Comparison of ENCODE assay signal across 26 cellular contexts in genomic region chr1:12568009-12568767, GRCh38. TPM values are rescaled to one million over a fixed set of nuclear protein-coding genes. Genes with fewer than 3 reads are reported as not detected.
A peak's percentile ranks its signal among the peaks of the same experiment; 100 is the strongest.
DNase-seq lines count a peak whose midpoint lies in the region; ATAC-seq and TF ChIP-seq lines count a peak whose summit lies in the region.
"Had no signal": no experiment of that assay in that cellular context is flagged by ENCODE, and none has a peak within 500 bp of the region (broad histone marks: within the 10 kb centered on the region; RNA-seq: fewer than 3 reads in every experiment).

No MANE protein-coding gene starts in this region.

- H3K4me3 ChIP-seq in tibial artery: no peak overlapping the region
- H3K4me3 ChIP-seq: heart left ventricle, psoas muscle, SJSA1, upper lobe of right lung had no signal

- peaks cover 0 to 38% (median 16%) of the 10 kb centered on the region in 4 donors for H3K4me1 ChIP-seq in tibial artery
- H3K4me1 ChIP-seq: foreskin keratinocyte had no signal

- H3K36me3 ChIP-seq in tibial artery: peaks cover 22 to 67% (median 55%) of the 10 kb centered on the region in 3 donors
- H3K36me3 ChIP-seq: SJSA1 had no signal

- ATAC-seq in activated T-cell treated with anti-CD3 and anti-CD28 coated beads, Interleukin-2, amount 50 U/mL, for 4 hours: no peak
- ATAC-seq in HG03460 (IDR thresholded peaks at IDR 0.05; ENCODE audit: unreplicated experiment): no peak
- ATAC-seq: esophagus mucosa, foreskin keratinocyte, psoas muscle had no signal

- peaks cover 0 to 4% (median 0%) of the 10 kb centered on the region in 3 donors for H3K9me3 ChIP-seq in tibial artery

- intact Hi-C loops in Calu3 (cut with micrococcal nuclease; ENCODE audit: unreplicated experiment): no loop called here
- intact Hi-C loops in tibial artery (cut with DNase I; ENCODE audit: low total_unique reads): no loop called here

- H3K36me3 Mint-ChIP-seq in activated T-cell treated with anti-CD3 and anti-CD28 coated beads, Interleukin-2, amount 50 U/mL, for 24 hours (ENCODE audit: low read depth): peaks cover 78% of the 10 kb centered on the region
- H3K36me3 Mint-ChIP-seq in activated T-cell treated with anti-CD3 and anti-CD28 coated beads, Interleukin-2, amount 50 U/mL, for 4 hours (ENCODE audit: insufficient read depth): peaks cover 22% of the 10 kb centered on the region
- peaks cover 70% of the 10 kb centered on the region for H3K36me3 Mint-ChIP-seq in Calu3 (ENCODE audit: insufficient read depth, unreplicated experiment)
- peaks cover 20% of the 10 kb centered on the region for H3K36me3 Mint-ChIP-seq in chondrocyte (ENCODE audit: low read depth)
- peaks cover 50% of the 10 kb centered on the region for H3K36me3 Mint-ChIP-seq in progenitor cell of endocrine pancreas (ENCODE audit: insufficient read depth)

- TF ChIP-seq CTCF in Calu3 (IDR thresholded peaks at IDR 0.05; ENCODE audit: unreplicated experiment): no peak
- no peak for TF ChIP-seq CTCF in chondrocyte (IDR thresholded peaks at IDR 0.05)
- no peak for TF ChIP-seq CTCF in progenitor cell of endocrine pancreas (IDR thresholded peaks at IDR 0.05; ENCODE audit: unreplicated experiment)
- TF ChIP-seq CTCF in tibial artery (IDR thresholded peaks at IDR 0.05): no peak

- peaks cover 24% of the 10 kb centered on the region for H3K9me3 Mint-ChIP-seq in activated T-cell treated with anti-CD3 and anti-CD28 coated beads, Interleukin-2, amount 50 U/mL, for 24 hours
- peaks cover 11% of the 10 kb centered on the region for H3K9me3 Mint-ChIP-seq in activated T-cell treated with anti-CD3 and anti-CD28 coated beads, Interleukin-2, amount 50 U/mL, for 4 hours
- H3K9me3 Mint-ChIP-seq in Calu3 (ENCODE audit: low read depth, unreplicated experiment) (no peaks in the 10 kb centered on the region), chondrocyte (ENCODE audit: low read depth) (peaks cover 12% of the 10 kb centered on the region), progenitor cell of endocrine pancreas (ENCODE audit: low read depth) (peaks cover 8% of the 10 kb centered on the region)

- no peaks in the 10 kb centered on the region for H3K27me3 Mint-ChIP-seq in activated T-cell treated with anti-CD3 and anti-CD28 coated beads, Interleukin-2, amount 50 U/mL, for 24 hours
- no peaks in the 10 kb centered on the region for H3K27me3 Mint-ChIP-seq in activated T-cell treated with anti-CD3 and anti-CD28 coated beads, Interleukin-2, amount 50 U/mL, for 4 hours (ENCODE audit: low read depth)
- H3K27me3 Mint-ChIP-seq in Calu3 (ENCODE audit: unreplicated experiment) (no peaks in the 10 kb centered on the region), chondrocyte (ENCODE audit: low read depth) (no peaks in the 10 kb centered on the region), progenitor cell of endocrine pancreas (no peaks in the 10 kb centered on the region)

- peaks cover 5% of the 10 kb centered on the region for H3K4me1 Mint-ChIP-seq in activated T-cell treated with anti-CD3 and anti-CD28 coated beads, Interleukin-2, amount 50 U/mL, for 24 hours (ENCODE audit: low read depth)
- no peaks in the 10 kb centered on the region for H3K4me1 Mint-ChIP-seq in activated T-cell treated with anti-CD3 and anti-CD28 coated beads, Interleukin-2, amount 50 U/mL, for 4 hours (ENCODE audit: low read depth)
- peaks cover 7% of the 10 kb centered on the region for H3K4me1 Mint-ChIP-seq in Calu3 (ENCODE audit: low read depth, unreplicated experiment)
- peaks cover 9% of the 10 kb centered on the region for H3K4me1 Mint-ChIP-seq in chondrocyte (ENCODE audit: low read depth)
- H3K4me1 Mint-ChIP-seq in progenitor cell of endocrine pancreas (ENCODE audit: low read depth): no peaks in the 10 kb centered on the region

- H3K4me3 Mint-ChIP-seq in activated T-cell treated with anti-CD3 and anti-CD28 coated beads, Interleukin-2, amount 50 U/mL, for 24 hours: no peak overlapping the region
- no peak overlapping the region for H3K4me3 Mint-ChIP-seq in activated T-cell treated with anti-CD3 and anti-CD28 coated beads, Interleukin-2, amount 50 U/mL, for 4 hours
- H3K4me3 Mint-ChIP-seq in Calu3 (ENCODE audit: low read depth, unreplicated experiment) (no peak overlapping the region), chondrocyte (ENCODE audit: unreplicated experiment) (no peak overlapping the region), progenitor cell of endocrine pancreas (ENCODE audit: low read depth) (no peak overlapping the region)
- H3K4me3 Mint-ChIP-seq: CD14-positive monocyte had no signal

- peak overlapping the region in 1 of 2 donors; percentile 84 for H3K27ac ChIP-seq in tibial artery
- H3K27ac ChIP-seq: foreskin keratinocyte, SJSA1, upper lobe of right lung had no signal

- CTCF ChIA-PET in Calu3 (lab: Charles Lee): no interaction called here

- H3K27ac Mint-ChIP-seq in activated T-cell treated with anti-CD3 and anti-CD28 coated beads, Interleukin-2, amount 50 U/mL, for 24 hours: peak overlapping the region; percentile 29
- H3K27ac Mint-ChIP-seq in Calu3 (ENCODE audit: unreplicated experiment): peak overlapping the region; percentile 68
- H3K27ac Mint-ChIP-seq in chondrocyte (ENCODE audit: unreplicated experiment): peak overlapping the region; percentile 41
- peak overlapping the region; percentile 82 for H3K27ac Mint-ChIP-seq in progenitor cell of endocrine pancreas

- H3K27me3 ChIP-seq in tibial artery: no peaks in the 10 kb centered on the region
- H3K27me3 ChIP-seq: heart left ventricle, SJSA1, upper lobe of right lung had no signal

- no peak for DNase-seq in activated T-cell treated with anti-CD3 and anti-CD28 coated beads, Interleukin-2, amount 50 U/mL, for 24 hours
- no peak for DNase-seq in activated T-cell treated with anti-CD3 and anti-CD28 coated beads, Interleukin-2, amount 50 U/mL, for 4 hours
- DNase-seq in Calu3 (no peak), chondrocyte (ENCODE audit: low spot score) (no peak), progenitor cell of endocrine pancreas (ENCODE audit: low spot score, unreplicated experiment) (no peak), tibial artery (no peak), NCI-H1105 (lab: John Stamatoyannopoulos, UW) (no peak)
- DNase-seq: activated CD4-positive, CD25-positive, alpha-beta regulatory T cell; cortex of kidney; foreskin keratinocyte; IMR-90; NCI-H1694; NCI-H446 treated with DMSO at 0.1 percent for 48 hours; NCI-H774; nucleus accumbens; RPMI8226; stimulated activated CD4-positive, alpha-beta T cell treated with anti-CD3 and anti-CD28 coated beads, Interleukin-4, amount 100 ng/mL, for 24 hours; T-helper 1 cell; upper lobe of right lung had no signal

- TSS peak; percentile 80 for BruUV-seq in Calu3 (replicated peaks; lab: Mats Ljungman, UMichigan)

RNA-seq across cellular contexts. Expression of gene DHRS3, which starts 49.8 kb away (rescaled TPM):
- 10 to 100 TPM; 60.4 to 72.6 (median 69.9) TPM for total RNA-seq in activated T-cell treated with anti-CD3 and anti-CD28 coated beads, Interleukin-2, amount 50 U/mL, for 4 hours
- 173 and 239 TPM in 2 replicates for total RNA-seq in Calu3 (2022)
- total RNA-seq in chondrocyte: 28.0 to 31.9 TPM (median 31.8 TPM) in 3 replicates
- 176 and 214 TPM in 2 replicates for total RNA-seq in progenitor cell of endocrine pancreas
- total RNA-seq: A172 had no signal

Comparison
In these comparisons a context has a peak if more than half of its experiments do, and no peak if none do; other contexts are left out.
1. H3K27ac Mint-ChIP-seq: peak in every context shown above with its lines; median percentile 82 in progenitor cell of endocrine pancreas; 68 in Calu3; 41 in chondrocyte; 29 in activated T-cell treated with anti-CD3 and anti-CD28 coated beads, Interleukin-2, amount 50 U/mL, for 24 hours.